Comparison of ENCODE assay signal across 30 cellular contexts in the genomic region with DNA sequence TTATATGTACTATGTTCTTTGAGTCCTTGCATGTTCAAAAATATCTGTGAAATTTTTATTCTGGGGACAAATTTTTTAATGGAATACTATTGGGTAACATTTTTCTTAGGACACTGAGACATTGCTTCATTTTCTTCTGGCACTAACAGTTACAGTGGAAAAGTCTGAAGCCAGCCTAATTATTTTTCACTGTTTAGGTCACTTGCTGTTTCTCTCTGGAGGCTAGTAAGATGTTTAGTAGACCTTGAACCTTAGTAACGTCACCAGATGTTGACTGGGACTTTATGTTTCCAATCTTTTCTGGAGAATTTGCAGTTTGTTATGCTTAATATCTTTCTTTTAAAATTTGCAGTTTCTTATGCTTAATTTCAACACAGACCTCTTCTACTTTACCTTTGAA. TPM values are rescaled to one million over a fixed set of nuclear protein-coding genes. Genes with fewer than 3 reads are reported as not detected.
DNase-seq lines count a peak whose midpoint lies in the region; ATAC-seq, FAIRE-seq and TF ChIP-seq lines count a peak whose summit lies in the region.
"Had no signal": no experiment of that assay in that cellular context is flagged by ENCODE, and none has a peak within 500 bp of the region (broad histone marks: within the 10 kb centered on the region; RNA-seq: fewer than 3 reads in every experiment).

No MANE protein-coding gene starts in this region.

- no peak for DNase-seq in endothelial cell of umbilical vein (ENCODE audit: low read depth, low spot score)
- no peak for DNase-seq in right cardiac atrium
- no peak for DNase-seq in testis
- no peak for DNase-seq in brain microvascular endothelial cell
- no peak for DNase-seq in KBM-7
- DNase-seq in CD4-positive, alpha-beta T cell = no peak
- DNase-seq: C1 segment of cervical spinal cord; Caco-2; CD8-positive, alpha-beta T cell; HFFc6; MG63; NCI-H1105 treated with DMSO at 0.1 percent for 48 hours; NCI-H146; NCI-H1930; NCI-H2107; NCI-H446; NCI-H524 treated with DMSO at 0.1 percent for 48 hours; NCI-H774; PC-3; SHP77 had no signal

- no peaks in the 10 kb centered on the region for H3K4me1 Mint-ChIP-seq in CD4-positive, alpha-beta T cell (ENCODE audit: low read depth)
- H3K4me1 Mint-ChIP-seq: GM23338 had no signal

- FAIRE-seq in endothelial cell of umbilical vein (lab: Jason Lieb, UNC) = peak; percentile 12
- FAIRE-seq: A549, G401.6, HTR-8/SVneo, K562 had no signal

- no peak overlapping the region for H3K4me2 ChIP-seq in endothelial cell of umbilical vein (ENCODE audit: insufficient read depth, low read length)
- H3K4me2 ChIP-seq: A549, GM23338 had no signal

- no peaks in the 10 kb centered on the region for H3K9me1 ChIP-seq in endothelial cell of umbilical vein (replicated peaks; ENCODE audit: control insufficient read depth, extremely low read depth, insufficient read depth, low read length)

- in situ Hi-C loops in brain microvascular endothelial cell (cut with HindIII; ENCODE audit: low pct_ligation_motif_present, low sequenced_read_pairs) = no loop called here
- in situ Hi-C loops in KBM-7 (cut with MboI; ENCODE audit: low pct_unique_long_range_greater_than_20kb, low sequenced_read_pairs) = no loop called here

- no peak overlapping the region for H2AFZ ChIP-seq in endothelial cell of umbilical vein (ENCODE audit: low read depth, low read length)
- H2AFZ ChIP-seq: GM23338 had no signal

- TF ChIP-seq CTCF in endothelial cell of umbilical vein (IDR thresholded peaks at IDR 0.05; ENCODE audit: extremely low read depth in 1 of 2, insufficient read depth in 1 of 2, low read depth in 1 of 2, low read length in 2 of 2) (no peak), gastroesophageal sphincter (IDR thresholded peaks at IDR 0.05) (no peak), testis (IDR thresholded peaks at IDR 0.05) (no peak), brain microvascular endothelial cell (IDR thresholded peaks at IDR 0.05; ENCODE audit: low read depth, low read length, missing control alignments) (no peak)
- no peak for TF ChIP-seq CTCF in CD4-positive, alpha-beta T cell (IDR thresholded peaks at IDR 0.05)

- CTCF ChIA-PET in endothelial cell of umbilical vein (lab: Charles Lee) = interaction anchor here (1.2 kb wide), 1 partner anchor 12 kb away, joined by 4 read pairs; no protein-coding TSS in a partner anchor
- CTCF ChIA-PET in CD4-positive, alpha-beta T cell (lab: Charles Lee) = no interaction called here

- dilution Hi-C loops in endothelial cell of umbilical vein (cut with MboI; ENCODE audit: extremely low pct_ligation_motif_present, low sequenced_read_pairs) = no loop called here

- no peak for TF ChIP-seq EP300 in gastroesophageal sphincter (IDR thresholded peaks at IDR 0.05)

- H3K27ac ChIP-seq in endothelial cell of umbilical vein (ENCODE audit: insufficient read depth, low read depth, low read length) = no peak overlapping the region
- no peak overlapping the region for H3K27ac ChIP-seq in gastroesophageal sphincter
- H3K27ac ChIP-seq in right cardiac atrium (ENCODE audit: low read length) = no peak overlapping the region
- H3K27ac ChIP-seq in testis = peak overlapping the region; percentile 69 to 85
- H3K27ac ChIP-seq in brain microvascular endothelial cell = no peak overlapping the region
- H3K27ac ChIP-seq in CD4-positive, alpha-beta T cell (ENCODE audit: low read depth, low read length) = no peak overlapping the region
- H3K27ac ChIP-seq: A549 had no signal

- 36 to 63% methylated on average over 1 of the region's 1 CpG for WGBS in gastroesophageal sphincter (ENCODE audit: low coverage in 1 of 2), 2 donors
- WGBS in right cardiac atrium = 59% methylated on average over 1 of the region's 1 CpG
- 43 to 74% methylated on average over 1 of the region's 1 CpG for WGBS in testis, 2 donors

- no peak overlapping the region for H3K4me3 ChIP-seq in endothelial cell of umbilical vein (replicated peaks in 1 of 3; ENCODE audit: insufficient read depth in 1 of 3, low read depth in 1 of 3, low read length in 3 of 3)
- H3K4me3 ChIP-seq in gastroesophageal sphincter = no peak overlapping the region
- no peak overlapping the region for H3K4me3 ChIP-seq in right cardiac atrium (ENCODE audit: low read length)
- no peak overlapping the region for H3K4me3 ChIP-seq in testis
- no peak overlapping the region for H3K4me3 ChIP-seq in brain microvascular endothelial cell (ENCODE audit: low read depth, low read length)
- H3K4me3 ChIP-seq: A549, GM23338, HAP-1, K562, MG63 had no signal

- H3K9me3 ChIP-seq in endothelial cell of umbilical vein (replicated peaks; ENCODE audit: control insufficient read depth, insufficient read depth, low read length) = no peaks in the 10 kb centered on the region
- no peaks in the 10 kb centered on the region for H3K9me3 ChIP-seq in gastroesophageal sphincter
- H3K9me3 ChIP-seq in right cardiac atrium (ENCODE audit: control insufficient read depth, low read length) = no peaks in the 10 kb centered on the region
- no peaks in the 10 kb centered on the region for H3K9me3 ChIP-seq in testis
- H3K9me3 ChIP-seq in CD4-positive, alpha-beta T cell (ENCODE audit: control insufficient read depth, low read length) = no peaks in the 10 kb centered on the region
- H3K9me3 ChIP-seq: A549, Caco-2, HAP-1, MG63 had no signal

- H3K27me3 ChIP-seq in endothelial cell of umbilical vein (ENCODE audit: control insufficient read depth in 2 of 2, insufficient read depth in 2 of 2, low read length in 2 of 2) (no peaks in the 10 kb centered on the region), gastroesophageal sphincter (no peaks in the 10 kb centered on the region), right cardiac atrium (ENCODE audit: control insufficient read depth, insufficient read depth) (no peaks in the 10 kb centered on the region), testis (no peaks in the 10 kb centered on the region), brain microvascular endothelial cell (replicated peaks) (no peaks in the 10 kb centered on the region)
- H3K27me3 ChIP-seq in CD4-positive, alpha-beta T cell (ENCODE audit: control insufficient read depth, insufficient read depth, low read length) = peaks cover 6% of the 10 kb centered on the region
- H3K27me3 ChIP-seq: MG63 had no signal

- BruUV-seq in endothelial cell of umbilical vein (replicated peaks; lab: Mats Ljungman, UMichigan) = no TSS peak

- H3K9me3 Mint-ChIP-seq in CD4-positive, alpha-beta T cell = peaks cover 3% of the 10 kb centered on the region
- H3K9me3 Mint-ChIP-seq: GM23338, HFFc6 had no signal

- H4K20me1 ChIP-seq in endothelial cell of umbilical vein (replicated peaks; ENCODE audit: control insufficient read depth, extremely low read depth, insufficient read depth, low read length) = no peaks in the 10 kb centered on the region

- H3K9ac ChIP-seq in endothelial cell of umbilical vein (replicated peaks; ENCODE audit: extremely low read depth, insufficient read depth, low read length) = no peak overlapping the region

- intact Hi-C loops in endothelial cell of umbilical vein (cut with micrococcal nuclease) = no loop called here
- intact Hi-C loops in right cardiac atrium (cut with DNase I) = no loop called here
- intact Hi-C loops in testis (cut with DNase I; ENCODE audit: low total_unique reads) = no loop called here
- intact Hi-C loops in CD4-positive, alpha-beta T cell (cut with DNase I, micrococcal nuclease) = no loop called here

- POLR2A ChIA-PET in endothelial cell of umbilical vein (lab: Charles Lee) = no interaction called here
- POLR2A ChIA-PET in CD4-positive, alpha-beta T cell (lab: Charles Lee) = no interaction called here

- peaks cover 16% of the 10 kb centered on the region for H3K27me3 Mint-ChIP-seq in CD4-positive, alpha-beta T cell

- ATAC-seq in gastroesophageal sphincter (peak; percentile 93), right cardiac atrium (peak; percentile 62 to 91)
- no peak for ATAC-seq in CD4-positive, alpha-beta T cell (ENCODE audit: poor library complexity)
- ATAC-seq: A549; CD8-positive, alpha-beta T cell; GM23338; K562; PC-3 had no signal

- H3K36me3 ChIP-seq in endothelial cell of umbilical vein (ENCODE audit: control insufficient read depth in 2 of 2, extremely low read depth in 1 of 2, insufficient read depth in 2 of 2, low read length in 2 of 2) = no peaks in the 10 kb centered on the region
- no peaks in the 10 kb centered on the region for H3K36me3 ChIP-seq in gastroesophageal sphincter
- H3K36me3 ChIP-seq in testis (ENCODE audit: low read depth, missing control alignments) = no peaks in the 10 kb centered on the region
- no peaks in the 10 kb centered on the region for H3K36me3 ChIP-seq in brain microvascular endothelial cell (replicated peaks)
- H3K36me3 ChIP-seq: HAP-1, MG63 had no signal

- no peaks in the 10 kb centered on the region for H3K79me2 ChIP-seq in endothelial cell of umbilical vein (ENCODE audit: control insufficient read depth, insufficient read depth, low read length)

- no peaks in the 10 kb centered on the region for H3K36me3 Mint-ChIP-seq in CD4-positive, alpha-beta T cell (ENCODE audit: low read depth)
- H3K36me3 Mint-ChIP-seq: CD8-positive, alpha-beta T cell had no signal

- H3K4me3 Mint-ChIP-seq in CD4-positive, alpha-beta T cell = no peak overlapping the region
- H3K4me3 Mint-ChIP-seq: CD8-positive, alpha-beta T cell; GM23338; HFFc6 had no signal

- no peak overlapping the region for H3K27ac Mint-ChIP-seq in CD4-positive, alpha-beta T cell
- H3K27ac Mint-ChIP-seq: CD8-positive, alpha-beta T cell; GM23338; HFFc6 had no signal

- H3K4me1 ChIP-seq in endothelial cell of umbilical vein (ENCODE audit: control insufficient read depth, extremely low read depth, insufficient read depth, low read length) (no peaks in the 10 kb centered on the region), gastroesophageal sphincter (peaks cover 0 to 14% (median 0%) of the 10 kb centered on the region in 3 donors), right cardiac atrium (ENCODE audit: control insufficient read depth, insufficient read depth, low read length) (no peaks in the 10 kb centered on the region), testis (no peaks in the 10 kb centered on the region)
- H3K4me1 ChIP-seq: A549, Caco-2, HAP-1 had no signal

- TF ChIP-seq POLR2A in endothelial cell of umbilical vein (IDR thresholded peaks at IDR 0.05; ENCODE audit: low read depth, low read length) (no peak), gastroesophageal sphincter (IDR thresholded peaks at IDR 0.05) (no peak), testis (IDR thresholded peaks at IDR 0.05) (no peak)

RNA-seq across cellular contexts. Expression of gene EPYC, which starts 12.3 kb away (rescaled TPM):
- total RNA-seq in endothelial cell of umbilical vein (not detected in 2 replicates), gastroesophageal sphincter (not detected), right cardiac atrium (not detected), testis (not detected)
- polyA plus RNA-seq in endothelial cell of umbilical vein (0.06 TPM in 1 of 2 replicates, not detected in the other), right cardiac atrium (0.09 TPM), testis (ENCODE audit: insufficient read depth, low read depth, low replicate concordance) (1.6 TPM)
- polyA plus RNA-seq in endothelial cell of umbilical vein (2011; cell fraction: cytosol; rRNA removed) = not detected in 2 replicates
- polyA plus RNA-seq in endothelial cell of umbilical vein (2011; cell fraction: nucleus; rRNA removed) = not detected in 2 replicates
- polyA plus RNA-seq in endothelial cell of umbilical vein (2012) = not detected in 2 replicates
- not detected in 2 replicates for polyA minus RNA-seq in endothelial cell of umbilical vein
- polyA minus RNA-seq in endothelial cell of umbilical vein (2011; cell fraction: cytosol; rRNA and poly(A)+ RNA removed) = not detected
- polyA minus RNA-seq in endothelial cell of umbilical vein (2011; cell fraction: nucleus; rRNA and poly(A)+ RNA removed) = not detected in 2 replicates
- total RNA-seq in CD4-positive, alpha-beta T cell = not detected
- total RNA-seq: Caco-2; CD8-positive, alpha-beta T cell; GM23338; HFFc6; K562; LHCN-M2; PC-3; RPMI7951 had no signal
- polyA plus RNA-seq: A549, GM23338, K562 had no signal

RNA-seq across cellular contexts. Expression of gene KERA, which starts 40.8 kb away (rescaled TPM):
- not detected in 2 replicates for total RNA-seq in endothelial cell of umbilical vein
- not detected in 2 replicates for polyA plus RNA-seq in endothelial cell of umbilical vein
- polyA plus RNA-seq in endothelial cell of umbilical vein (2011; cell fraction: cytosol; rRNA removed) = not detected in 2 replicates
- polyA plus RNA-seq in endothelial cell of umbilical vein (2011; cell fraction: nucleus; rRNA removed) = not detected in 2 replicates
- not detected in 2 replicates for polyA plus RNA-seq in endothelial cell of umbilical vein (2012)
- not detected in 2 replicates for polyA minus RNA-seq in endothelial cell of umbilical vein
- polyA minus RNA-seq in endothelial cell of umbilical vein (2011; cell fraction: cytosol; rRNA and poly(A)+ RNA removed) = not detected
- not detected in 2 replicates for polyA minus RNA-seq in endothelial cell of umbilical vein (2011; cell fraction: nucleus; rRNA and poly(A)+ RNA removed)
- not detected for total RNA-seq in gastroesophageal sphincter
- not detected for total RNA-seq in right cardiac atrium
- 0.02 TPM for polyA plus RNA-seq in right cardiac atrium
- under 1 TPM in 1 of 2 donors, not detected in 1; 0.24 TPM for total RNA-seq in testis
- polyA plus RNA-seq in testis (ENCODE audit: insufficient read depth, low read depth, low replicate concordance) = not detected
- not detected for total RNA-seq in CD4-positive, alpha-beta T cell
- total RNA-seq: Caco-2; CD8-positive, alpha-beta T cell; GM23338; HFFc6; K562; LHCN-M2; PC-3; RPMI7951; SK-MEL-5 had no signal
- polyA plus RNA-seq: A549, GM23338, K562 had no signal

Comparison
In these comparisons a context has a peak if more than half of its experiments do, and no peak if none do; other contexts are left out.
1. H3K27ac ChIP-seq: peak in testis (2 of 2); none in endothelial cell of umbilical vein (single experiment), gastroesophageal sphincter (0 of 4), right cardiac atrium (single experiment), brain microvascular endothelial cell (single experiment) and CD4-positive, alpha-beta T cell (single experiment).